In genomic region chr18:6370886-6371635, GRCh38 we compare ENCODE assay signal across 14 cellular contexts. TPM values are rescaled to one million over a fixed set of nuclear protein-coding genes. Genes with fewer than 3 reads are reported as not detected.
DNase-seq lines count a peak whose midpoint lies in the region; ATAC-seq and TF ChIP-seq lines count a peak whose summit lies in the region.
"Had no signal": no experiment of that assay in that cellular context is flagged by ENCODE, and none has a peak within 500 bp of the region (broad histone marks: within the 10 kb centered on the region; RNA-seq: fewer than 3 reads in every experiment).

No MANE protein-coding gene starts in this region.

- DNase-seq in G401 (ENCODE audit: low spot score) (peak; percentile 5), NCI-H2107 (lab: John Stamatoyannopoulos, UW) (peak; percentile 76), astrocyte of the hippocampus (ENCODE audit: low read depth, low spot score) (peak; percentile 47), renal cortical epithelial cell (ENCODE audit: low read depth) (peak; percentile 79), GM19240 (ENCODE audit: insufficient read length, low spot score) (no peak), NCI-H1930 (lab: John Stamatoyannopoulos, UW) (no peak), esophagus squamous epithelium (lab: John Stamatoyannopoulos, UW) (no peak)
- DNase-seq: activated CD4-positive, alpha-beta T cell treated with anti-CD3 and anti-CD28 coated beads for 4 hours; aorta; CD8-positive, alpha-beta memory T cell; dorsolateral prefrontal cortex; natural killer cell had no signal

- peaks cover 0 to 15% (median 5%) of the 10 kb centered on the region in 3 donors for H3K4me1 ChIP-seq in esophagus squamous epithelium

- H3K27ac ChIP-seq in esophagus squamous epithelium, result no peak overlapping the region
- H3K27ac ChIP-seq: suprapubic skin had no signal

- intact Hi-C loops in esophagus squamous epithelium (cut with DNase I), result no loop called here

- H3K9me3 ChIP-seq in esophagus squamous epithelium, result no peaks in the 10 kb centered on the region
- H3K9me3 ChIP-seq: suprapubic skin had no signal

- H3K27me3 ChIP-seq in esophagus squamous epithelium, result no peaks in the 10 kb centered on the region
- H3K27me3 ChIP-seq: dorsolateral prefrontal cortex, suprapubic skin had no signal

- ATAC-seq in HG02763 (IDR thresholded peaks at IDR 0.05; ENCODE audit: unreplicated experiment), result no peak
- ATAC-seq: natural killer cell had no signal

- H3K4me3 ChIP-seq in esophagus squamous epithelium, result no peak overlapping the region
- H3K4me3 ChIP-seq: dorsolateral prefrontal cortex, suprapubic skin had no signal

- WGBS in esophagus squamous epithelium, 2 donors, result 63 to 72% methylated on average over 12 of the region's 12 CpGs

- in situ Hi-C loops in G401 (cut with HindIII; ENCODE audit: low sequenced_read_pairs), result no loop called here

- no peaks in the 10 kb centered on the region for H3K36me3 ChIP-seq in esophagus squamous epithelium
- H3K36me3 ChIP-seq: suprapubic skin had no signal

- TF ChIP-seq POLR2A in esophagus squamous epithelium (IDR thresholded peaks at IDR 0.05), result no peak

- TF ChIP-seq CTCF in esophagus squamous epithelium (IDR thresholded peaks at IDR 0.05), result no peak

RNA-seq across cellular contexts. Expression of gene L3MBTL4, which starts 43.6 kb away (rescaled TPM):
- not detected in 2 replicates for total RNA-seq in G401 (2014; rRNA removed; shearing (Covaris generic))
- total RNA-seq in renal cortical epithelial cell (2.2 and 9.6 TPM in 2 replicates), esophagus squamous epithelium (1 to 10 TPM; 3.6 to 9.0 (median 5.0) TPM)

Comparison
In these comparisons a context has a peak if more than half of its experiments do, and no peak if none do; other contexts are left out.
1. DNase-seq: peak in G401 (single experiment), NCI-H2107 (single experiment), astrocyte of the hippocampus (single experiment) and renal cortical epithelial cell (single experiment); none in GM19240 (single experiment), NCI-H1930 (0 of 2) and esophagus squamous epithelium (single experiment).